ENCODE assay signal across 27 cellular contexts in the genomic region with DNA sequence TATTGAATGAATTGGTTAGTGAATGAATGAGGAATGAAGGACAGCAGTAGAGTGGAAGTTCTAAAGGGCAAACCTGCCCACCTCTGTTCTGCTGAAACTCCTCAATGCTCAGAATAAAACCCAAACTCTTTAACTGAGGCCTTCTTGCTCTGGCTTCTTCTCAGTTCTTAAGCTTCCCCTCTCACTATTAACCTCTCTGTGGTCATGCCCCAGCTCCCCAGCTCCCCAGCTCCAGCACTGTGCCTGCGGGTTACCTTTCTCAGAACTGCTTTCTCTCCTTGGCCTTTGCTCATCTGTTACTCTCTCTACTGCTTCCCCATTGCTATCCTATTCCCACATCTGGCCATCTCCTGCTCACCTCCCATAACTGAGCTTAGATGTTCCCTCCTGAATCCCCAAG.
"Had no signal": no experiment of that assay in that cellular context is flagged by ENCODE, and none has a peak within 500 bp of the region (broad histone marks: within the 10 kb centered on the region; RNA-seq: fewer than 3 reads in every experiment).

No MANE protein-coding gene starts in this region.

- H3K4me3 ChIP-seq: stomach, suprapubic skin, testis, thoracic aorta, thyroid gland, tibial artery, tibial nerve, transverse colon, upper lobe of left lung, upper lobe of right lung, uterus, vagina had no signal

- H3K27me3 Mint-ChIP-seq: stimulated activated memory B cell treated with anti-CD40 and anti-IgM and Interleukin-4, amounts not matched to agents 10 μg/mL and 1 μg/mL and 100 μg/mL, for 72 hours; stimulated activated naive CD8-positive, alpha-beta T cell treated with anti-CD3 and anti-CD28 coated beads, Interleukin-15, amount 100 ng/mL, for 72 hours had no signal

- H3K4me1 ChIP-seq: stomach, suprapubic skin, testis, thyroid gland, tibial artery, tibial nerve, transverse colon, upper lobe of left lung, upper lobe of right lung, uterus, vagina had no signal

- H3K4me1 Mint-ChIP-seq: stimulated activated effector memory CD8-positive, alpha-beta T cell treated with anti-CD3 and anti-CD28 coated beads, Interleukin-12 subunit alpha, Interleukin-12 subunit beta, amount 100 ng/mL, for 72 hours; stimulated activated memory B cell treated with anti-CD40 and anti-IgM and Interleukin-4, amounts not matched to agents 10 μg/mL and 1 μg/mL and 100 μg/mL, for 72 hours; stimulated activated naive CD8-positive, alpha-beta T cell treated with anti-CD3 and anti-CD28 coated beads, Interleukin-15, amount 100 ng/mL, for 72 hours had no signal

- H3K4me3 Mint-ChIP-seq: stimulated activated effector memory CD8-positive, alpha-beta T cell treated with anti-CD3 and anti-CD28 coated beads, Interleukin-12 subunit alpha, Interleukin-12 subunit beta, amount 100 ng/mL, for 72 hours; stimulated activated memory B cell treated with anti-CD40 and anti-IgM and Interleukin-4, amounts not matched to agents 10 μg/mL and 1 μg/mL and 100 μg/mL, for 72 hours; stimulated activated naive CD8-positive, alpha-beta T cell treated with anti-CD3 and anti-CD28 coated beads, Interleukin-15, amount 100 ng/mL, for 72 hours; stimulated activated naive CD8-positive, alpha-beta T cell treated with anti-CD3 and anti-CD28 coated beads, Interleukin-15, Interleukin-2, amounts not matched to agents 100 ng/mL and 50 ng/mL, for 24 hours; type B pancreatic cell had no signal

- H3K27ac ChIP-seq: stomach, suprapubic skin, testis, thoracic aorta, thyroid gland, tibial artery, tibial nerve, transverse colon, upper lobe of left lung, upper lobe of right lung, uterus, vagina had no signal

- H3K36me3 ChIP-seq: stomach, suprapubic skin, thoracic aorta, thyroid gland, tibial artery, tibial nerve, transverse colon, upper lobe of left lung, upper lobe of right lung, uterus, vagina had no signal

- H3K36me3 Mint-ChIP-seq: stimulated activated effector memory CD8-positive, alpha-beta T cell treated with anti-CD3 and anti-CD28 coated beads, Interleukin-12 subunit alpha, Interleukin-12 subunit beta, amount 100 ng/mL, for 72 hours; stimulated activated memory B cell treated with anti-CD40 and anti-IgM and Interleukin-4, amounts not matched to agents 10 μg/mL and 1 μg/mL and 100 μg/mL, for 72 hours; type B pancreatic cell had no signal

- H3K9me3 ChIP-seq: stomach, suprapubic skin, testis, thoracic aorta, thyroid gland, tibial artery, tibial nerve, transverse colon, upper lobe of left lung, upper lobe of right lung, uterus, vagina had no signal

- DNase-seq: stimulated activated CD4-positive, alpha-beta T cell treated with anti-CD3 and anti-CD28 coated beads, Interleukin-2, amount 100 ng/mL, for 48 hours; stimulated activated CD4-positive, alpha-beta T cell treated with anti-CD3 and anti-CD28 coated beads, Interleukin-4, amount 100 ng/mL, for 1 hour; stimulated activated CD4-positive, alpha-beta T cell treated with anti-CD3 and anti-CD28 coated beads, Interleukin-4, amount 100 ng/mL, for 24 hours; stimulated activated CD4-positive, alpha-beta T cell treated with anti-CD3 and anti-CD28 coated beads, Interleukin-4, amount 100 ng/mL, for 4 hours; stimulated activated CD8-positive, alpha-beta memory T cell treated with anti-CD3 and anti-CD28 coated beads, Interleukin-4, amount 100 ng/mL, for 48 hours; stimulated activated naive CD4-positive, alpha-beta T cell; stimulated activated naive CD4-positive, alpha-beta T cell treated with Interleukin-2 at 50 U/mL for 16 hours; stimulated activated naive CD8-positive, alpha-beta T cell treated with anti-CD3 and anti-CD28 coated beads, Interleukin-15, amount 100 ng/mL, for 72 hours; stimulated activated naive CD8-positive, alpha-beta T cell treated with anti-CD3 and anti-CD28 coated beads, Interleukin-15, Interleukin-2, amounts not matched to agents 100 U/mL and 50 U/mL, for 24 hours; stomach; substantia nigra; testis; thyroid gland; tibial artery; transverse colon; trophoblast cell; upper lobe of left lung; upper lobe of right lung; uterus had no signal

- H3K27ac Mint-ChIP-seq: stimulated activated effector memory CD8-positive, alpha-beta T cell treated with anti-CD3 and anti-CD28 coated beads, Interleukin-12 subunit alpha, Interleukin-12 subunit beta, amount 100 ng/mL, for 72 hours; stimulated activated memory B cell treated with anti-CD40 and anti-IgM and Interleukin-4, amounts not matched to agents 10 μg/mL and 1 μg/mL and 100 μg/mL, for 72 hours; stimulated activated naive CD8-positive, alpha-beta T cell treated with anti-CD3 and anti-CD28 coated beads, Interleukin-15, amount 100 ng/mL, for 72 hours; stimulated activated naive CD8-positive, alpha-beta T cell treated with anti-CD3 and anti-CD28 coated beads, Interleukin-15, Interleukin-2, amounts not matched to agents 100 ng/mL and 50 ng/mL, for 24 hours; type B pancreatic cell had no signal

- ATAC-seq: stimulated activated effector memory CD8-positive, alpha-beta T cell treated with anti-CD3 and anti-CD28 coated beads, Interleukin-12 subunit alpha, Interleukin-12 subunit beta, amount 100 ng/mL, for 72 hours; stimulated activated memory B cell treated with anti-CD40 and anti-IgM and Interleukin-4, amounts not matched to agents 10 μg/mL and 1 μg/mL and 100 μg/mL, for 72 hours; stimulated activated naive CD8-positive, alpha-beta T cell treated with anti-CD3 and anti-CD28 coated beads, Interleukin-15, amount 100 ng/mL, for 72 hours; stimulated activated naive CD8-positive, alpha-beta T cell treated with anti-CD3 and anti-CD28 coated beads, Interleukin-15, Interleukin-2, amounts not matched to agents 100 U/mL and 50 U/mL, for 24 hours; upper lobe of right lung had no signal

- H3K27me3 ChIP-seq: testis, thyroid gland, upper lobe of left lung, upper lobe of right lung, uterus, vagina had no signal

- H3K9me3 Mint-ChIP-seq: stimulated activated effector memory CD8-positive, alpha-beta T cell treated with anti-CD3 and anti-CD28 coated beads, Interleukin-12 subunit alpha, Interleukin-12 subunit beta, amount 100 ng/mL, for 72 hours; stimulated activated memory B cell treated with anti-CD40 and anti-IgM and Interleukin-4, amounts not matched to agents 10 μg/mL and 1 μg/mL and 100 μg/mL, for 72 hours; stimulated activated naive CD8-positive, alpha-beta T cell treated with anti-CD3 and anti-CD28 coated beads, Interleukin-15, amount 100 ng/mL, for 72 hours; stimulated activated naive CD8-positive, alpha-beta T cell treated with anti-CD3 and anti-CD28 coated beads, Interleukin-15, Interleukin-2, amounts not matched to agents 100 ng/mL and 50 ng/mL, for 24 hours; type B pancreatic cell had no signal
